8 cellular contexts compared by ENCODE assay signal in genomic region chrX:1581132-1581531, GRCh38. TPM values are rescaled to one million over a fixed set of nuclear protein-coding genes. Genes with fewer than 3 reads are reported as not detected.
DNase-seq lines count a peak whose midpoint lies in the region; ATAC-seq and TF ChIP-seq lines count a peak whose summit lies in the region.

No MANE protein-coding gene starts in this region.

- TF ChIP-seq RAD21 in Ishikawa (IDR thresholded peaks at IDR 0.05; ENCODE audit: low read depth), result peak; percentile 53

- H3K27me3 ChIP-seq in SJSA1 (replicated peaks), result no peaks in the 10 kb centered on the region
- no peaks in the 10 kb centered on the region for H3K27me3 ChIP-seq in right cardiac atrium (ENCODE audit: control insufficient read depth, insufficient read depth)

- H3K9me3 ChIP-seq in SJSA1 (replicated peaks), result no peaks in the 10 kb centered on the region
- no peaks in the 10 kb centered on the region for H3K9me3 ChIP-seq in right cardiac atrium (ENCODE audit: control insufficient read depth, low read length)

- WGBS in right cardiac atrium, result 36% methylated on average over 4 of the region's 4 CpGs

- H3K27ac ChIP-seq in SJSA1 (no peak overlapping the region), right cardiac atrium (ENCODE audit: low read length) (no peak overlapping the region)

- H3K4me3 ChIP-seq in SJSA1 (no peak overlapping the region), right cardiac atrium (ENCODE audit: low read length) (no peak overlapping the region)

- no peaks in the 10 kb centered on the region for H3K36me3 ChIP-seq in SJSA1

- peak; percentile 38 to 43 for ATAC-seq in right cardiac atrium

- peak; percentile 6 for DNase-seq in DMS79 treated with DMSO at 0.1 percent for 48 hours (lab: John Stamatoyannopoulos, UW)
- no peak for DNase-seq in DMS79 (lab: John Stamatoyannopoulos, UW)
- peak; percentile 52 to 72 for DNase-seq in SJSA1 (ENCODE audit: low read depth in 1 of 2, low spot score in 2 of 2)
- peak; percentile 11 to 42 (median 24) for DNase-seq in activated naive CD4-positive, alpha-beta T cell (lab: John Stamatoyannopoulos, UW)
- no peak for DNase-seq in right cardiac atrium
- DNase-seq in stimulated activated CD4-positive, alpha-beta T cell treated with anti-CD3 and anti-CD28 coated beads, Interleukin-15, amount 100 ng/mL, for 48 hours (ENCODE audit: low read depth in 2 of 2), result peak; percentile 68 to 85
- DNase-seq in epidermal melanocyte (ENCODE audit: insufficient read length, low spot score), result no peak

- intact Hi-C loops in right cardiac atrium (cut with DNase I), result loop anchor here in 1 of 4 donors (5.0 kb wide), 1 partner anchor 129 kb away; the partner anchor contains the start of gene ASMTL

- TF ChIP-seq EP300 in Ishikawa (IDR thresholded peaks at IDR 0.05; ENCODE audit: borderline replicate concordance), result no peak

- peaks cover 7% of the 10 kb centered on the region for H3K4me1 ChIP-seq in SJSA1 (replicated peaks)
- H3K4me1 ChIP-seq in right cardiac atrium (ENCODE audit: control insufficient read depth, insufficient read depth, low read length), result no peaks in the 10 kb centered on the region

TF ChIP-seq in Ishikawa, 13 proteins besides CTCF, POLR2A, EP300 and RAD21:
- TF ChIP-seq REST (IDR thresholded peaks at IDR 0.05; ENCODE audit: low read depth) (no peak), TEAD4 (IDR thresholded peaks at IDR 0.05) (no peak), TAF1 (IDR thresholded peaks at IDR 0.05; ENCODE audit: low read depth) (no peak), CREB1 (IDR thresholded peaks at IDR 0.05; ENCODE audit: low read depth) (no peak), NFIC (IDR thresholded peaks at IDR 0.05) (no peak), MAX (IDR thresholded peaks at IDR 0.05) (no peak), ZBTB7A (IDR thresholded peaks at IDR 0.05; ENCODE audit: low read depth) (no peak)

RNA-seq across cellular contexts. Expression of gene AKAP17A, which starts 10.3 kb away (rescaled TPM):
- 26.9 and 38.0 TPM in 2 replicates for total RNA-seq in SJSA1 (2014; rRNA removed; shearing (Covaris generic))
- 10 to 100 TPM; 18.9 to 20.6 (median 19.9) TPM for total RNA-seq in right cardiac atrium
- 21.3 TPM for polyA plus RNA-seq in right cardiac atrium

RNA-seq across cellular contexts. Expression of gene ASMT, which starts 33.7 kb away (rescaled TPM):
- total RNA-seq in SJSA1 (2014; rRNA removed; shearing (Covaris generic)), result not detected in 2 replicates
- not detected for total RNA-seq in right cardiac atrium
- polyA plus RNA-seq in right cardiac atrium, result not detected

RNA-seq across cellular contexts. Expression of gene P2RY8, which starts 44.1 kb away (rescaled TPM):
- total RNA-seq in SJSA1 (2014; rRNA removed; shearing (Covaris generic)), result not detected in 2 replicates
- 1 to 10 TPM; 1.6 to 3.8 (median 2.2) TPM for total RNA-seq in right cardiac atrium
- 2.2 TPM for polyA plus RNA-seq in right cardiac atrium

Comparison
In these comparisons a context has a peak if more than half of its experiments do, and no peak if none do; other contexts are left out.
1. DNase-seq: peak in DMS79 treated with DMSO at 0.1 percent for 48 hours (single experiment), SJSA1 (2 of 2), activated naive CD4-positive, alpha-beta T cell (4 of 4) and stimulated activated CD4-positive, alpha-beta T cell treated with anti-CD3 and anti-CD28 coated beads, Interleukin-15, amount 100 ng/mL, for 48 hours (2 of 2); none in DMS79 (single experiment), right cardiac atrium (0 of 3) and epidermal melanocyte (single experiment).